In genomic region chr5:177516601-177517568, GRCh38 we compare ENCODE assay signal across 8 cellular contexts. TPM values are rescaled to one million over a fixed set of nuclear protein-coding genes. Genes with fewer than 3 reads are reported as not detected.
DNase-seq lines count a peak whose midpoint lies in the region; ATAC-seq and TF ChIP-seq lines count a peak whose summit lies in the region.

TSS of gene DDX41 (minus strand) at chr5:177516961. CDS start at chr5:177516945, 16 bp downstream.

- H3K36me3 ChIP-seq in DOHH2 (ENCODE audit: control insufficient read depth, low read length): peaks cover 79% of the 10 kb centered on the region
- peaks cover 70% of the 10 kb centered on the region for H3K36me3 ChIP-seq in KOPT-K1 (ENCODE audit: insufficient read depth, low read length)
- peaks cover 14 to 70% (median 34%) of the 10 kb centered on the region in 3 donors for H3K36me3 ChIP-seq in esophagus squamous epithelium

- H3K27me3 Mint-ChIP-seq in activated T-helper 1 cell treated with anti-CD3 and anti-CD28 coated beads, Interleukin-12 subunit alpha, Interleukin-12 subunit beta, Interleukin-2, Interleukin-4 antibody, amounts not matched to agents 30 ng/mL and 10 ng/mL and 1 ng/mL, durations not matched to agents 14 hours and 24 hours and 36 hours (ENCODE audit: insufficient read depth): no peaks in the 10 kb centered on the region

- peak within 1 kb of the TSS; percentile 91 for H3K4me3 Mint-ChIP-seq in activated T-helper 1 cell treated with anti-CD3 and anti-CD28 coated beads, Interleukin-12 subunit alpha, Interleukin-12 subunit beta, Interleukin-2, Interleukin-4 antibody, amounts not matched to agents 30 ng/mL and 10 ng/mL and 1 ng/mL, durations not matched to agents 14 hours and 24 hours and 36 hours

- H3K79me2 ChIP-seq in DOHH2 (ENCODE audit: control insufficient read depth, low read length): peaks cover 63% of the 10 kb centered on the region

- H3K9me2 ChIP-seq in DOHH2 (replicated peaks; ENCODE audit: control insufficient read depth, low read length): no peaks in the 10 kb centered on the region

- H3K4me1 Mint-ChIP-seq in activated T-helper 1 cell treated with anti-CD3 and anti-CD28 coated beads, Interleukin-12 subunit alpha, Interleukin-12 subunit beta, Interleukin-2, Interleukin-4 antibody, amounts not matched to agents 30 ng/mL and 10 ng/mL and 1 ng/mL, durations not matched to agents 14 hours and 24 hours and 36 hours (ENCODE audit: low read depth): peaks cover 46% of the 10 kb centered on the region

- peak in 3 of 4 donors; percentile 9 to 46 (median 16) for TF ChIP-seq POLR2A in esophagus squamous epithelium (IDR thresholded peaks at IDR 0.05)

- DNase-seq in RPMI7951 (ENCODE audit: low read depth): peak; percentile 98
- peak; percentile 96 for DNase-seq in activated T-helper 1 cell treated with anti-CD3 and anti-CD28 coated beads, Interleukin-12 subunit alpha, Interleukin-12 subunit beta, Interleukin-2, Interleukin-4 antibody, amounts not matched to agents 30 ng/mL and 10 ng/mL and 1 ng/mL, durations not matched to agents 14 hours and 24 hours and 36 hours (ENCODE audit: low spot score)
- DNase-seq in esophagus squamous epithelium (lab: John Stamatoyannopoulos, UW): peak; percentile 84
- peak; percentile 99 for DNase-seq in myocyte (ENCODE audit: low read depth)
- peak; percentile 92 to 93 for DNase-seq in stimulated activated CD8-positive, alpha-beta memory T cell treated with anti-CD3 and anti-CD28 coated beads, Interleukin-7, amount 100 ng/mL, for 48 hours (ENCODE audit: extremely low read depth in 1 of 2, low read depth in 1 of 2)

- H3F3A ChIP-seq in DOHH2 (ENCODE audit: control insufficient read depth, insufficient read depth): 0 out of 2 replicates have a peak, but pooled peaks cover 3% of the 10 kb centered on the region

- intact Hi-C loops in activated T-helper 1 cell treated with anti-CD3 and anti-CD28 coated beads, Interleukin-12 subunit alpha, Interleukin-12 subunit beta, Interleukin-2, Interleukin-4 antibody, amounts not matched to agents 30 ng/mL and 10 ng/mL and 1 ng/mL, durations not matched to agents 14 hours and 24 hours and 36 hours (cut with micrococcal nuclease): loop anchor here (1.0 to 10.0 kb wide), 7 partner anchors 20 to 1152 kb away; partner anchors contain the start of genes ARL10, FAM193B, GRK6 and KIAA1191
- intact Hi-C loops in esophagus squamous epithelium (cut with DNase I): no loop called here

- H3K9me3 ChIP-seq in DOHH2 (ENCODE audit: control insufficient read depth, insufficient read depth, low read length) (no peaks in the 10 kb centered on the region), KOPT-K1 (ENCODE audit: insufficient read depth, low read length, poor library complexity, severe bottlenecking) (no peaks in the 10 kb centered on the region), esophagus squamous epithelium (no peaks in the 10 kb centered on the region)

- H3K4me2 ChIP-seq in DOHH2 (ENCODE audit: low read length): peak within 1 kb of the TSS; percentile 99

- H3K27me3 ChIP-seq in DOHH2 (ENCODE audit: control insufficient read depth, low read length) (no peaks in the 10 kb centered on the region), esophagus squamous epithelium (no peaks in the 10 kb centered on the region)

- H3K27ac Mint-ChIP-seq in activated T-helper 1 cell treated with anti-CD3 and anti-CD28 coated beads, Interleukin-12 subunit alpha, Interleukin-12 subunit beta, Interleukin-2, Interleukin-4 antibody, amounts not matched to agents 30 ng/mL and 10 ng/mL and 1 ng/mL, durations not matched to agents 14 hours and 24 hours and 36 hours: peak within 1 kb of the TSS; percentile 88

- 0% methylated on average over 4 to 10 of the region's 96 CpGs for WGBS in esophagus squamous epithelium, 2 donors

- peak within 1 kb of the TSS; percentile 54 for H3K27ac ChIP-seq in DOHH2 (ENCODE audit: low read depth, low read length)
- H3K27ac ChIP-seq in KOPT-K1 (ENCODE audit: low read depth, low read length, poor library complexity, severe bottlenecking): peak within 1 kb of the TSS; percentile 74
- peak within 1 kb of the TSS; percentile 87 to 93 (median 92) for H3K27ac ChIP-seq in esophagus squamous epithelium

- peak; percentile 86 for ATAC-seq in GM21786 (IDR thresholded peaks at IDR 0.05; ENCODE audit: unreplicated experiment)

- peak within 1 kb of the TSS; percentile 87 for H3K4me3 ChIP-seq in DOHH2 (ENCODE audit: low read length)
- H3K4me3 ChIP-seq in esophagus squamous epithelium: peak within 1 kb of the TSS; percentile 80 to 96 (median 91)

- TF ChIP-seq CTCF in DOHH2 (IDR thresholded peaks at IDR 0.05; ENCODE audit: low read depth, low read length, poor library complexity, severe bottlenecking) (no peak), esophagus squamous epithelium (IDR thresholded peaks at IDR 0.05) (peak in 4 of 6 experiments; percentile 3 to 31 (median 30))

- H3K4me1 ChIP-seq in DOHH2 (ENCODE audit: control insufficient read depth, low read length) (peaks cover 53% of the 10 kb centered on the region), esophagus squamous epithelium (peaks cover 14 to 39% (median 15%) of the 10 kb centered on the region in 3 donors)

- no peaks in the 10 kb centered on the region for H3K9me3 Mint-ChIP-seq in activated T-helper 1 cell treated with anti-CD3 and anti-CD28 coated beads, Interleukin-12 subunit alpha, Interleukin-12 subunit beta, Interleukin-2, Interleukin-4 antibody, amounts not matched to agents 30 ng/mL and 10 ng/mL and 1 ng/mL, durations not matched to agents 14 hours and 24 hours and 36 hours

- H3K36me3 Mint-ChIP-seq in activated T-helper 1 cell treated with anti-CD3 and anti-CD28 coated beads, Interleukin-12 subunit alpha, Interleukin-12 subunit beta, Interleukin-2, Interleukin-4 antibody, amounts not matched to agents 30 ng/mL and 10 ng/mL and 1 ng/mL, durations not matched to agents 14 hours and 24 hours and 36 hours (ENCODE audit: low read depth): peaks cover 33% of the 10 kb centered on the region

- peaks cover 6% of the 10 kb centered on the region; the same call in 1 of the 2 replicates for H4K20me1 ChIP-seq in DOHH2 (ENCODE audit: control insufficient read depth, insufficient read depth, low read depth, low read length)

RNA-seq across cellular contexts. Expression of gene DDX41, which starts in this region (rescaled TPM):
- 74.2 and 87.6 TPM in 2 replicates for total RNA-seq in RPMI7951 (2014; rRNA removed; shearing (Covaris generic))
- total RNA-seq in activated T-helper 1 cell treated with anti-CD3 and anti-CD28 coated beads, Interleukin-12 subunit alpha, Interleukin-12 subunit beta, Interleukin-2, Interleukin-4 antibody, amounts not matched to agents 30 ng/mL and 10 ng/mL and 1 ng/mL, durations not matched to agents 14 hours and 24 hours and 36 hours: 151 and 166 TPM in 2 replicates
- total RNA-seq in esophagus squamous epithelium: 10 to 100 TPM; 63.4 to 96.5 (median 76.2) TPM
- 87.2 and 112 TPM in 2 replicates for total RNA-seq in myocyte
- polyA plus RNA-seq in myocyte (2012): 299 TPM

Comparison
In these comparisons a context has a peak if more than half of its experiments do, and no peak if none do; other contexts are left out.
1. Peak in every context shown above with its lines: DNase-seq, ATAC-seq, H3K4me3 ChIP-seq and H3K27ac ChIP-seq.